ENCODE assay signal across 1 cellular context in genomic region chr12:4540633-4541032, GRCh38.
TF ChIP-seq lines count a peak whose summit lies in the region.

No MANE protein-coding gene starts in this region.

TF ChIP-seq in HepG2, 621 proteins besides CTCF, POLR2A, EP300 and RAD21:
- TF ChIP-seq TEAD2 (CRISPR knock-in tag; IDR thresholded peaks at IDR 0.05): no peak
- no peak for TF ChIP-seq CC2D1A (CRISPR knock-in tag; IDR thresholded peaks at IDR 0.05)
- TF ChIP-seq CBX1 (IDR thresholded peaks at IDR 0.05; ENCODE audit: low read depth): no peak
